ENCODE assay signal across 19 cellular contexts in genomic region chr14:79580414-79580813, GRCh38.
"Had no signal": no experiment of that assay in that cellular context is flagged by ENCODE, and none has a peak within 500 bp of the region (broad histone marks: within the 10 kb centered on the region; RNA-seq: fewer than 3 reads in every experiment).

No MANE protein-coding gene starts in this region.

- H3K36me3 Mint-ChIP-seq: mesothelial cell of epicardium; natural killer cell treated with Interleukin-12 subunit alpha and Interleukin-12 subunit beta and Interleukin-15 and Interleukin-18, amount 100 ng/mL, for 72 hours; stimulated activated memory B cell treated with anti-CD40 and anti-IgM and Interleukin-4, amounts not matched to agents 10 μg/mL and 1 μg/mL and 100 μg/mL, for 72 hours had no signal

- H3K36me3 ChIP-seq: colonic mucosa, esophagus squamous epithelium, gastroesophageal sphincter, tibial artery, upper lobe of left lung, vagina had no signal

- H3K4me3 Mint-ChIP-seq: mesothelial cell of epicardium; natural killer cell treated with Interleukin-12 subunit alpha and Interleukin-12 subunit beta and Interleukin-15 and Interleukin-18, amount 100 ng/mL, for 72 hours; stimulated activated memory B cell treated with anti-CD40 and anti-IgM and Interleukin-4, amounts not matched to agents 10 μg/mL and 1 μg/mL and 100 μg/mL, for 72 hours; stimulated activated naive CD8-positive, alpha-beta T cell treated with anti-CD3 and anti-CD28 coated beads, Interleukin-15, Interleukin-2, amounts not matched to agents 100 ng/mL and 50 ng/mL, for 24 hours had no signal

- H3K27me3 Mint-ChIP-seq: natural killer cell treated with Interleukin-12 subunit alpha and Interleukin-12 subunit beta and Interleukin-15 and Interleukin-18, amount 100 ng/mL, for 72 hours; stimulated activated memory B cell treated with anti-CD40 and anti-IgM and Interleukin-4, amounts not matched to agents 10 μg/mL and 1 μg/mL and 100 μg/mL, for 72 hours; stimulated activated naive CD8-positive, alpha-beta T cell treated with anti-CD3 and anti-CD28 coated beads, Interleukin-15, Interleukin-2, amounts not matched to agents 100 ng/mL and 50 ng/mL, for 24 hours had no signal

- H3K4me1 Mint-ChIP-seq: stimulated activated memory B cell treated with anti-CD40 and anti-IgM and Interleukin-4, amounts not matched to agents 10 μg/mL and 1 μg/mL and 100 μg/mL, for 72 hours had no signal

- H3K9me3 ChIP-seq: colonic mucosa, esophagus squamous epithelium, gastroesophageal sphincter, tibial artery, upper lobe of left lung, vagina had no signal

- H3K27ac ChIP-seq: colonic mucosa, esophagus squamous epithelium, gastroesophageal sphincter, tibial artery, upper lobe of left lung, vagina had no signal

- H3K27ac Mint-ChIP-seq: mesothelial cell of epicardium; natural killer cell treated with Interleukin-12 subunit alpha and Interleukin-12 subunit beta and Interleukin-15 and Interleukin-18, amount 100 ng/mL, for 72 hours; stimulated activated memory B cell treated with anti-CD40 and anti-IgM and Interleukin-4, amounts not matched to agents 10 μg/mL and 1 μg/mL and 100 μg/mL, for 72 hours; stimulated activated naive CD8-positive, alpha-beta T cell treated with anti-CD3 and anti-CD28 coated beads, Interleukin-15, Interleukin-2, amounts not matched to agents 100 ng/mL and 50 ng/mL, for 24 hours had no signal

- ATAC-seq: gastroesophageal sphincter; left lobe of liver; natural killer cell treated with Interleukin-12 subunit alpha and Interleukin-12 subunit beta and Interleukin-15 and Interleukin-18, amount 100 ng/mL, for 72 hours; right cardiac atrium; stimulated activated memory B cell treated with anti-CD40 and anti-IgM and Interleukin-4, amounts not matched to agents 10 μg/mL and 1 μg/mL and 100 μg/mL, for 72 hours had no signal

- H3K4me1 ChIP-seq: colonic mucosa, esophagus squamous epithelium, upper lobe of left lung, vagina had no signal

- DNase-seq: colonic mucosa; dermis blood vessel endothelial cell; esophagus squamous epithelium; foreskin fibroblast; glutamatergic neuron; mammary epithelial cell; occipital lobe; posterior cingulate gyrus; right cardiac atrium; stimulated activated CD4-positive, alpha-beta T cell treated with anti-CD3 and anti-CD28 coated beads, Interleukin-4, amount 100 ng/mL, for 24 hours; tibial artery; upper lobe of left lung had no signal

- H3K27me3 ChIP-seq: colonic mucosa, esophagus squamous epithelium, gastroesophageal sphincter, tibial artery, upper lobe of left lung, vagina had no signal

- H3K4me3 ChIP-seq: colonic mucosa, esophagus squamous epithelium, gastroesophageal sphincter, tibial artery, upper lobe of left lung, vagina had no signal

- H3K9me3 Mint-ChIP-seq: mesothelial cell of epicardium; stimulated activated memory B cell treated with anti-CD40 and anti-IgM and Interleukin-4, amounts not matched to agents 10 μg/mL and 1 μg/mL and 100 μg/mL, for 72 hours; stimulated activated naive CD8-positive, alpha-beta T cell treated with anti-CD3 and anti-CD28 coated beads, Interleukin-15, Interleukin-2, amounts not matched to agents 100 ng/mL and 50 ng/mL, for 24 hours had no signal
